Comparison of ENCODE assay signal across 21 cellular contexts in genomic region chr5:598564-598890, GRCh38. TPM values are rescaled to one million over a fixed set of nuclear protein-coding genes. Genes with fewer than 3 reads are reported as not detected.
A peak's percentile ranks its signal among the peaks of the same experiment; 100 is the strongest.
DNase-seq lines count a peak whose midpoint lies in the region; ATAC-seq, FAIRE-seq and TF ChIP-seq lines count a peak whose summit lies in the region.
"Had no signal": no experiment of that assay in that cellular context is flagged by ENCODE, and none has a peak within 500 bp of the region (broad histone marks: within the 10 kb centered on the region; RNA-seq: fewer than 3 reads in every experiment).

No MANE protein-coding gene starts in this region.

- no peak overlapping the region for H3K27ac Mint-ChIP-seq in memory B cell
- H3K27ac Mint-ChIP-seq: CD4-positive, alpha-beta T cell had no signal

- no TSS peak for BruUV-seq in HepG2 (replicated peaks; lab: Mats Ljungman, UMichigan)

- no peaks in the 10 kb centered on the region for H4K20me1 ChIP-seq in BLaER1
- no peaks in the 10 kb centered on the region for H4K20me1 ChIP-seq in Loucy (ENCODE audit: insufficient read depth, low read length, poor library complexity, severe bottlenecking)
- H4K20me1 ChIP-seq in HepG2 (ENCODE audit: insufficient read depth, low read length) = no peaks in the 10 kb centered on the region

- H3K27me3 Mint-ChIP-seq in memory B cell = peaks cover 20% of the 10 kb centered on the region

- H3K27me3 ChIP-seq in BLaER1 = peaks cover 3% of the 10 kb centered on the region; the same call in 1 of the 2 replicates
- no peaks in the 10 kb centered on the region for H3K27me3 ChIP-seq in Loucy (ENCODE audit: insufficient read depth, low read length, poor library complexity, severe bottlenecking)
- H3K27me3 ChIP-seq in WERI-Rb-1 (ENCODE audit: insufficient read depth, low read depth, severe bottlenecking) = peaks cover 60% of the 10 kb centered on the region
- H3K27me3 ChIP-seq in HepG2 (ENCODE audit: control insufficient read depth in 1 of 2, insufficient read depth in 2 of 2, low read length in 2 of 2) = peaks cover 13 to 77% of the 10 kb centered on the region in 2 experiments

- TF ChIP-seq CTCF in Loucy (conservative IDR thresholded peaks at IDR 0.05; ENCODE audit: low read length) = no peak
- no peak for TF ChIP-seq CTCF in WERI-Rb-1 (IDR thresholded peaks at IDR 0.05; ENCODE audit: low read depth, low read length)
- TF ChIP-seq CTCF in HepG2 (CRISPR knock-in tag; IDR thresholded peaks at IDR 0.05) = no peak

- CTCF ChIA-PET in HepG2 (lab: Yijun Ruan, JAX; ENCODE audit: low intra/inter-chr PET ratio, low total read pairs) = no interaction called here

- ATAC-seq in memory B cell (ENCODE audit: low read depth) (peak; percentile 44), HG03520 (IDR thresholded peaks at IDR 0.05; ENCODE audit: unreplicated experiment) (no peak), HepG2 (no peak)
- ATAC-seq: SK-N-SH treated with all-trans-retinoic acid at 6 μM for 48 hours had no signal

- no peak for TF ChIP-seq EP300 in HepG2 (IDR thresholded peaks at IDR 0.05; ENCODE audit: low read depth in 2 of 2, low read length in 2 of 2)
- no peak for TF ChIP-seq EP300 in HepG2 (CRISPR knock-in tag; IDR thresholded peaks at IDR 0.05; ENCODE audit: borderline replicate concordance)

- TF ChIP-seq RAD21 in HepG2 (CRISPR knock-in tag; IDR thresholded peaks at IDR 0.05) = no peak

- no peak overlapping the region for H3K9ac ChIP-seq in BLaER1
- no peak overlapping the region for H3K9ac ChIP-seq in Loucy (ENCODE audit: low read depth, low read length, poor library complexity, severe bottlenecking)
- H3K9ac ChIP-seq in HepG2 (ENCODE audit: insufficient read depth, low read depth, low read length) = no peak overlapping the region

- peaks cover 2% of the 10 kb centered on the region for H3K9me3 Mint-ChIP-seq in memory B cell
- H3K9me3 Mint-ChIP-seq: CD4-positive, alpha-beta T cell had no signal

- H3K9me3 ChIP-seq in BLaER1 (no peaks in the 10 kb centered on the region), Loucy (ENCODE audit: insufficient read depth, low read depth, low read length) (no peaks in the 10 kb centered on the region), WERI-Rb-1 (ENCODE audit: severe bottlenecking) (no peaks in the 10 kb centered on the region), HepG2 (ENCODE audit: low read length) (no peaks in the 10 kb centered on the region)

- H3K36me3 ChIP-seq in BLaER1 (no peaks in the 10 kb centered on the region), Loucy (ENCODE audit: insufficient read depth, low read length) (no peaks in the 10 kb centered on the region), WERI-Rb-1 (no peaks in the 10 kb centered on the region), HepG2 (replicated peaks in 1 of 2; ENCODE audit: control insufficient read depth in 1 of 2, insufficient read depth in 2 of 2, low read length in 2 of 2) (no peaks in the 10 kb centered on the region)

- intact Hi-C loops in HepG2 (cut with micrococcal nuclease; ENCODE audit: unreplicated experiment) = no loop called here

- H3K4me2 ChIP-seq in BLaER1 (peak overlapping the region; percentile 42; the same call in 1 of the 2 replicates), Loucy (ENCODE audit: low read depth, low read length, poor library complexity, severe bottlenecking) (peak overlapping the region; percentile 4), HepG2 (ENCODE audit: low read depth, low read length) (no peak overlapping the region)
- H3K4me2 ChIP-seq: PC-9 had no signal

- no peaks in the 10 kb centered on the region for H3K79me2 ChIP-seq in Loucy (ENCODE audit: insufficient read depth, low read length)
- no peaks in the 10 kb centered on the region for H3K79me2 ChIP-seq in HepG2 (ENCODE audit: insufficient read depth, low read length)

- H3K4me1 ChIP-seq in BLaER1 = peaks cover 24% of the 10 kb centered on the region
- H3K4me1 ChIP-seq in Loucy (ENCODE audit: insufficient read depth, low read length, poor library complexity, severe bottlenecking) = peaks cover 9% of the 10 kb centered on the region
- H3K4me1 ChIP-seq in HepG2 (ENCODE audit: insufficient read depth, low read length) = 0 out of 2 replicates have a peak, but pooled peaks cover 4% of the 10 kb centered on the region

- H3F3A ChIP-seq in Loucy (ENCODE audit: low read depth) = no peaks in the 10 kb centered on the region

- H2AFZ ChIP-seq in Loucy (ENCODE audit: low read length) (peak overlapping the region; percentile 22; the same call in 1 of the 2 replicates), HepG2 (ENCODE audit: low read length) (no peak overlapping the region)
- H2AFZ ChIP-seq: PC-9 had no signal

- H3K4me3 ChIP-seq in BLaER1 (no peak overlapping the region), Loucy (ENCODE audit: low read length, poor library complexity, severe bottlenecking) (no peak overlapping the region), WERI-Rb-1 (ENCODE audit: low read depth, low read length) (no peak overlapping the region), HepG2 (replicated peaks in 1 of 3; ENCODE audit: insufficient read depth in 1 of 3, low read depth in 2 of 3, low read length in 3 of 3) (no peak overlapping the region)
- H3K4me3 ChIP-seq: PC-9 had no signal

- 40% methylated on average over 14 of the region's 14 CpGs for WGBS in HepG2 (ENCODE audit: low lambda C conversion rate)

- no peaks in the 10 kb centered on the region for H3K9me2 ChIP-seq in Loucy (replicated peaks; ENCODE audit: low read depth, low read length)

- H3K36me3 Mint-ChIP-seq in memory B cell = no peaks in the 10 kb centered on the region

- no peak for TF ChIP-seq POLR2A in HepG2 (IDR thresholded peaks at IDR 0.05; ENCODE audit: insufficient read depth in 1 of 2, low read depth in 2 of 2, low read length in 2 of 2)

- in situ Hi-C loops in HepG2 (cut with HindIII; ENCODE audit: extremely low pct_ligation_motif_present, low pct_unique_long_range_greater_than_20kb) = no loop called here

- no peak overlapping the region for H3K27ac ChIP-seq in BLaER1
- H3K27ac ChIP-seq in WERI-Rb-1 = no peak overlapping the region
- H3K27ac ChIP-seq in HepG2 (ENCODE audit: extremely low read length, insufficient read depth, low read length) = no peak overlapping the region
- H3K27ac ChIP-seq: PC-9 had no signal

- DNase-seq in WERI-Rb-1 (peak; percentile 1), memory B cell (ENCODE audit: low spot score in 2 of 2) (no peak), HepG2 (ENCODE audit: low spot score) (no peak), EL (no peak)
- DNase-seq in stimulated activated naive CD4-positive, alpha-beta T cell (lab: John Stamatoyannopoulos, UW) = no peak
- DNase-seq: ACHN, Calu3, DMS79 treated with DMSO at 0.1 percent for 48 hours, GF-D8, Karpas-422, NCI-H2029 treated with DMSO at 0.1 percent for 48 hours, NCI-H2227 treated with DMSO at 0.1 percent for 48 hours, NCI-H774, PC-9, Right ventricle myocardium superior had no signal

- POLR2A ChIA-PET in HepG2 (lab: Yijun Ruan, JAX) = no interaction called here

- peaks cover 5% of the 10 kb centered on the region for H3K4me1 Mint-ChIP-seq in memory B cell

- no peak overlapping the region for H3K4me3 Mint-ChIP-seq in memory B cell
- H3K4me3 Mint-ChIP-seq: CD4-positive, alpha-beta T cell had no signal

- FAIRE-seq in HepG2 (lab: Jason Lieb, UNC) = no peak
- FAIRE-seq: H1 had no signal

TF ChIP-seq in HepG2, 621 proteins besides CTCF, POLR2A, EP300 and RAD21 (continues in another document):
- no peak for TF ChIP-seq NFIC (IDR thresholded peaks at IDR 0.05; ENCODE audit: low read length)
- no peak for TF ChIP-seq MLX (CRISPR knock-in tag; IDR thresholded peaks at IDR 0.05)
- TF ChIP-seq ZMYM4 (CRISPR knock-in tag; IDR thresholded peaks at IDR 0.05) = no peak
- no peak for TF ChIP-seq FOXO1 (CRISPR knock-in tag; IDR thresholded peaks at IDR 0.05)
- TF ChIP-seq ZNF468 (CRISPR knock-in tag; IDR thresholded peaks at IDR 0.05) = no peak
- TF ChIP-seq FOXO4 (CRISPR knock-in tag; conservative IDR thresholded peaks at IDR 0.05) = no peak

RNA-seq across cellular contexts. Expression of gene CEP72, which starts 13.6 kb away (rescaled TPM):
- total RNA-seq in HepG2 (2016; rRNA removed; fragmentation: Illumina TruSeq; extraction: Trizol) = 8.1 and 9.4 TPM in 2 replicates
- 11.3 and 14.4 TPM in 2 replicates for total RNA-seq in HepG2 (2016; cell fraction: cytosol; rRNA removed; fragmentation: Illumina TruSeq; extraction: Trizol; ENCODE audit: low read depth)
- total RNA-seq in HepG2 (2016; cell fraction: insoluble cytoplasmic fraction; rRNA removed; fragmentation: Illumina TruSeq; extraction: Trizol) = 6.5 and 9.1 TPM in 2 replicates
- total RNA-seq in HepG2 (2016; cell fraction: membrane; rRNA removed; fragmentation: Illumina TruSeq; extraction: Trizol) = 6.6 and 7.9 TPM in 2 replicates
- 11.4 and 12.2 TPM in 2 replicates for total RNA-seq in HepG2 (2016; cell fraction: nucleus; rRNA removed; fragmentation: Illumina TruSeq; extraction: Trizol)
- 3.4 and 4.4 TPM in 2 replicates for polyA plus RNA-seq in HepG2 (2011; rRNA removed)
- 1.9 and 3.9 TPM in 2 replicates for polyA plus RNA-seq in HepG2 (2011; cell fraction: cytosol; rRNA removed)
- polyA plus RNA-seq in HepG2 (2011; cell fraction: nucleus; rRNA removed) = 8.5 and 11.6 TPM in 2 replicates
- 1.8 and 3.2 TPM in 2 replicates for polyA plus RNA-seq in HepG2 (2012)
- 0.64 and 0.84 TPM in 2 replicates for polyA plus RNA-seq in HepG2 (2016; cell fraction: cytosol; fragmentation: Illumina TruSeq; extraction: Trizol; ENCODE audit: low read depth)
- 6.3 and 7.6 TPM in 2 replicates for polyA plus RNA-seq in HepG2 (2016; cell fraction: insoluble cytoplasmic fraction; fragmentation: Illumina TruSeq; extraction: Trizol; ENCODE audit: low read depth)
- polyA plus RNA-seq in HepG2 (2016; cell fraction: membrane; fragmentation: Illumina TruSeq; extraction: Trizol; ENCODE audit: low read depth) = 1.9 and 2.0 TPM in 2 replicates
- 17.4 and 20.5 TPM in 2 replicates for polyA plus RNA-seq in HepG2 (2016; cell fraction: nucleus; fragmentation: Illumina TruSeq; extraction: Trizol; ENCODE audit: insufficient read depth, low read depth)
- 15.4 and 136 TPM in 2 replicates for polyA minus RNA-seq in HepG2 (2011; rRNA and poly(A)+ RNA removed; ENCODE audit: low replicate concordance)
- polyA minus RNA-seq in HepG2 (2011; cell fraction: cytosol; rRNA and poly(A)+ RNA removed) = 3.4 and 4.0 TPM in 2 replicates
- 13.1 and 17.0 TPM in 2 replicates for polyA minus RNA-seq in HepG2 (2011; cell fraction: nucleus; rRNA and poly(A)+ RNA removed)
